Comparison of ENCODE assay signal across 28 cellular contexts in genomic region chr9:115295749-115296148, GRCh38.
"Had no signal": no experiment of that assay in that cellular context is flagged by ENCODE, and none has a peak within 500 bp of the region (broad histone marks: within the 10 kb centered on the region; RNA-seq: fewer than 3 reads in every experiment).

No MANE protein-coding gene starts in this region.

- H3K27me3 ChIP-seq: left lung, neural progenitor cell, neutrophil, ovary, right atrium auricular region, spleen, tibial nerve, uterus had no signal

- H3K4me3 Mint-ChIP-seq: immature natural killer cell; naive B cell; natural killer cell; nephron progenitor cell; neural progenitor cell; stimulated activated effector memory CD8-positive, alpha-beta T cell treated with anti-CD3 and anti-CD28 coated beads, Interleukin-12 subunit alpha, Interleukin-12 subunit beta, amount 100 ng/mL, for 72 hours; stimulated activated naive CD8-positive, alpha-beta T cell treated with anti-CD3 and anti-CD28 coated beads, Interleukin-15, amount 100 ng/mL, for 72 hours; type B pancreatic cell had no signal

- H3K9me3 Mint-ChIP-seq: immature natural killer cell; natural killer cell; nephron progenitor cell; stimulated activated effector memory CD8-positive, alpha-beta T cell treated with anti-CD3 and anti-CD28 coated beads, Interleukin-12 subunit alpha, Interleukin-12 subunit beta, amount 100 ng/mL, for 72 hours had no signal

- H3K9me3 ChIP-seq: left lung, lower lobe of right lung, neutrophil, ovary, right atrium auricular region, spleen, tibial nerve, uterus had no signal

- H3K9ac ChIP-seq: neural progenitor cell had no signal

- DNase-seq: head of caudate nucleus; hypothalamus; immature natural killer cell; left lung; lower lobe of right lung; mammary epithelial cell; mesenchymal stem cell; naive B cell; natural killer cell; nephron progenitor cell; occipital lobe; ovary; spleen; stimulated activated CD4-positive, alpha-beta T cell treated with anti-CD3 and anti-CD28 coated beads, Interleukin-4, amount 100 ng/mL, for 24 hours; stimulated activated naive CD4-positive, alpha-beta T cell treated with Interleukin-2 at 50 U/mL for 16 hours; stimulated activated naive CD8-positive, alpha-beta T cell treated with anti-CD3 and anti-CD28 coated beads, Interleukin-15, amount 100 ng/mL, for 72 hours; substantia nigra; uterus had no signal

- H3K4me2 ChIP-seq: neural progenitor cell had no signal

- H2AFZ ChIP-seq: neural progenitor cell had no signal

- FAIRE-seq: islet of Langerhans had no signal

- H3K4me1 Mint-ChIP-seq: immature natural killer cell; naive B cell; natural killer cell; stimulated activated effector memory CD8-positive, alpha-beta T cell treated with anti-CD3 and anti-CD28 coated beads, Interleukin-12 subunit alpha, Interleukin-12 subunit beta, amount 100 ng/mL, for 72 hours; stimulated activated naive CD8-positive, alpha-beta T cell treated with anti-CD3 and anti-CD28 coated beads, Interleukin-15, amount 100 ng/mL, for 72 hours had no signal

- H3K27me3 Mint-ChIP-seq: progenitor cell of endocrine pancreas had no signal

- H3K36me3 Mint-ChIP-seq: immature natural killer cell; naive B cell; natural killer cell; neural progenitor cell; stimulated activated effector memory CD8-positive, alpha-beta T cell treated with anti-CD3 and anti-CD28 coated beads, Interleukin-12 subunit alpha, Interleukin-12 subunit beta, amount 100 ng/mL, for 72 hours; type B pancreatic cell had no signal

- H3K27ac ChIP-seq: left lung, lower lobe of right lung, neural progenitor cell, neutrophil, ovary, right atrium auricular region, spleen, tibial nerve, uterus had no signal

- H3K36me3 ChIP-seq: left lung, lower lobe of right lung, neural progenitor cell, neutrophil, ovary, right atrium auricular region, spleen, tibial nerve, uterus had no signal

- H3K4me1 ChIP-seq: left lung, spleen, uterus had no signal

- ATAC-seq: left lung; lower lobe of right lung; natural killer cell; sciatic nerve; stimulated activated effector memory CD8-positive, alpha-beta T cell treated with anti-CD3 and anti-CD28 coated beads, Interleukin-12 subunit alpha, Interleukin-12 subunit beta, amount 100 ng/mL, for 72 hours; stimulated activated naive CD8-positive, alpha-beta T cell treated with anti-CD3 and anti-CD28 coated beads, Interleukin-15, amount 100 ng/mL, for 72 hours had no signal

- H3K4me3 ChIP-seq: left lung, lower lobe of right lung, neural progenitor cell, ovary, right atrium auricular region, skin epidermis, spleen, tibial nerve, uterus had no signal

- H3K27ac Mint-ChIP-seq: immature natural killer cell; naive B cell; natural killer cell; nephron progenitor cell; neural progenitor cell; progenitor cell of endocrine pancreas; stimulated activated effector memory CD8-positive, alpha-beta T cell treated with anti-CD3 and anti-CD28 coated beads, Interleukin-12 subunit alpha, Interleukin-12 subunit beta, amount 100 ng/mL, for 72 hours; stimulated activated naive CD8-positive, alpha-beta T cell treated with anti-CD3 and anti-CD28 coated beads, Interleukin-15, amount 100 ng/mL, for 72 hours; type B pancreatic cell had no signal
